Comparison of ENCODE assay signal across 20 cellular contexts in genomic region chr2:220491633-220492032, GRCh38.
"Had no signal": no experiment of that assay in that cellular context is flagged by ENCODE, and none has a peak within 500 bp of the region (broad histone marks: within the 10 kb centered on the region; RNA-seq: fewer than 3 reads in every experiment).

No MANE protein-coding gene starts in this region.

- H3K4me3 ChIP-seq: SK-N-MC had no signal

- DNase-seq: activated CD4-positive, alpha-beta T cell treated with anti-CD3 and anti-CD28 coated beads for 4 hours; activated CD8-positive, alpha-beta memory T cell treated with anti-CD3 and anti-CD28 coated beads, Interleukin-2, amount 50 U/mL, for 4 hours; activated CD8-positive, alpha-beta T cell treated with anti-CD3 and anti-CD28 coated beads for 36 hours; activated gamma-delta T cell treated with Interleukin-2 at 50 U/mL for 16 hours; activated naive CD4-positive, alpha-beta T cell treated with anti-CD3 and anti-CD28 coated beads, Interleukin-2, amount 10 ng/mL, durations not matched to agents 7 days and 5 days; activated naive CD8-positive, alpha-beta T cell treated with anti-CD3 and anti-CD28 coated beads for 36 hours; activated T-cell treated with anti-CD3 and anti-CD28 coated beads, Interleukin-2, amount 50 U/mL, for 72 hours; KBM-7; NCI-H1092; NCI-H1417 treated with DMSO at 0.1 percent for 48 hours; NCI-H1694; NCI-H2029; NCI-H2107; NCI-H2171 treated with DMSO at 0.1 percent for 48 hours; NCI-H226; NCI-H526; NCI-H82; SW 1271 had no signal

- H3K27ac ChIP-seq: SK-N-MC had no signal

- ATAC-seq: activated CD4-positive, CD25-positive, alpha-beta regulatory T cell treated with anti-CD3 and anti-CD28 coated beads, Interleukin-2, amount 50 U/mL, for 24 hours; activated CD8-positive, alpha-beta T cell treated with anti-CD3 and anti-CD28 coated beads for 36 hours; activated T-cell treated with anti-CD3 and anti-CD28 coated beads, Interleukin-2, amount 50 U/mL, for 72 hours had no signal
